ENCODE assay signal across 20 cellular contexts in genomic region chr5:20030125-20030524, GRCh38. TPM values are rescaled to one million over a fixed set of nuclear protein-coding genes. Genes with fewer than 3 reads are reported as not detected.
DNase-seq lines count a peak whose midpoint lies in the region; ATAC-seq, FAIRE-seq and TF ChIP-seq lines count a peak whose summit lies in the region.
"Had no signal": no experiment of that assay in that cellular context is flagged by ENCODE, and none has a peak within 500 bp of the region (broad histone marks: within the 10 kb centered on the region; RNA-seq: fewer than 3 reads in every experiment).

No MANE protein-coding gene starts in this region.

- no peak for FAIRE-seq in D721Med (lab: Jason Lieb, UNC)
- FAIRE-seq: GM12878, H54 had no signal

- no peaks in the 10 kb centered on the region for H3K36me3 ChIP-seq in adipocyte (ENCODE audit: control insufficient read depth, insufficient read depth, low read length, severe bottlenecking)
- H3K36me3 ChIP-seq: BLaER1, HAP-1 had no signal

- TF ChIP-seq CTCF in D721Med (IDR thresholded peaks at IDR 0.05; ENCODE audit: insufficient read depth, missing control alignments), result no peak

- no peaks in the 10 kb centered on the region for H3K27me3 ChIP-seq in adipocyte (replicated peaks; ENCODE audit: control insufficient read depth, insufficient read depth, low read length)
- H3K27me3 ChIP-seq: BLaER1 had no signal

- no peak for ATAC-seq in HG02973 (IDR thresholded peaks at IDR 0.05; ENCODE audit: unreplicated experiment)
- ATAC-seq: CD8-positive, alpha-beta T cell; GM12878; GM23338 had no signal

- no peak overlapping the region for H3K9ac ChIP-seq in adipocyte (ENCODE audit: low read length)
- H3K9ac ChIP-seq: BLaER1 had no signal

- no peak overlapping the region for H3K4me3 ChIP-seq in adipocyte (ENCODE audit: low read length)
- H3K4me3 ChIP-seq: BLaER1, GM12878, GM23338, HAP-1 had no signal

- no peaks in the 10 kb centered on the region for H3K4me1 ChIP-seq in adipocyte (ENCODE audit: control insufficient read depth, insufficient read depth, low read length)
- H3K4me1 ChIP-seq: BLaER1, Caco-2, HAP-1 had no signal

- H3K9me3 ChIP-seq in adipocyte (ENCODE audit: control insufficient read depth, low read length), result peaks cover 8% of the 10 kb centered on the region
- H3K9me3 ChIP-seq: BLaER1, Caco-2, HAP-1 had no signal

- DNase-seq in EL (peak; percentile 29), M059J (ENCODE audit: low read depth) (peak; percentile 52), adipocyte (ENCODE audit: low read depth) (peak; percentile 50), D721Med (ENCODE audit: insufficient read length, low spot score) (no peak), NCI-H1048 (lab: John Stamatoyannopoulos, UW) (no peak)
- DNase-seq: Caco-2; CD4-positive, CD25-positive, alpha-beta regulatory T cell; CD8-positive, alpha-beta T cell; DMS 273 treated with DMSO at 0.1 percent for 48 hours; DMS79; GDM1; HFFc6 had no signal

RNA-seq across cellular contexts. Expression of gene CDH18, which starts 42.1 kb away (rescaled TPM):
- 1.9 and 4.1 TPM in 2 replicates for total RNA-seq in M059J (2014; rRNA removed; shearing (Covaris generic))
- total RNA-seq: A673; B cell; CD4-positive, CD25-positive, alpha-beta regulatory T cell; CD8-positive, alpha-beta T cell; GM12878 had no signal

Comparison
In these comparisons a context has a peak if more than half of its experiments do, and no peak if none do; other contexts are left out.
1. DNase-seq: peak in EL (single experiment), M059J (single experiment) and adipocyte (single experiment); none in D721Med (single experiment) and NCI-H1048 (single experiment).